In the genomic region with DNA sequence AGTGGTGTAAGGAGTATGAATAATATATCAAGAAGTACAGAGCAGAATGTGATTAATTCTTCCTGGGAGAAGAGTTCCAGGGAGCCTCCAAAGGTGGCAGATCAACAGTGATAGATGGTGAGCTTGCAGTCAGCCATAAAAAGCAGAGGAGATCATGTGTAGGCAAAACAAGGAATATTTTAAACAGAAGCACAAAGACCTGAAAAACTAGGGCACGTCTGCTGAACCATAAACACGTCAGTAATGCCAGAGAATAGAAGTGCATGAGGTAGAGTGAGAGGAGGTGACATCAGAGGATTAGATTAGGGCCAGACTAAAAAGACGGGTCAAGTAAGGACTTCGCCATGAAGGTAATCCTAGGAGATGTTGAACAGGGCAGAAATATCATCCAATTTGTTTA, we compare ENCODE assay signal across 26 cellular contexts.
A peak's percentile ranks its signal among the peaks of the same experiment; 100 is the strongest.
DNase-seq lines count a peak whose midpoint lies in the region; ATAC-seq and TF ChIP-seq lines count a peak whose summit lies in the region.
"Had no signal": no experiment of that assay in that cellular context is flagged by ENCODE, and none has a peak within 500 bp of the region (broad histone marks: within the 10 kb centered on the region; RNA-seq: fewer than 3 reads in every experiment).

No MANE protein-coding gene starts in this region.

- peak overlapping the region; percentile 66 to 82 for H3K18ac ChIP-seq in mesenchymal stem cell (ENCODE audit: low read depth in 1 of 2, low read length in 2 of 2)

- H2AFZ ChIP-seq in mesenchymal stem cell (ENCODE audit: low read depth, low read length), result no peak overlapping the region

- peak overlapping the region; percentile 57 for H2AK5ac ChIP-seq in mesenchymal stem cell (ENCODE audit: low read length, severe bottlenecking)

- no peak overlapping the region for H2BK5ac ChIP-seq in mesenchymal stem cell (ENCODE audit: low read depth, low read length, poor library complexity, severe bottlenecking)

- DNase-seq in activated T-cell treated with anti-CD3 and anti-CD28 coated beads, Interleukin-2, amount 50 U/mL, for 72 hours, result no peak
- no peak for DNase-seq in activated T-cell treated with anti-CD3 and anti-CD28 coated beads, Interleukin-2, amount 50 U/mL, for 4 hours
- no peak for DNase-seq in activated naive CD8-positive, alpha-beta T cell treated with anti-CD3 and anti-CD28 coated beads, Interleukin-2, amount 50 U/mL, for 24 hours
- DNase-seq in mesenchymal stem cell (peak; percentile 43), uterus (no peak), dermis blood vessel endothelial cell (no peak), GM19238 (ENCODE audit: insufficient read length, low spot score) (no peak), left lung (no peak)
- DNase-seq: 8988T; activated CD4-positive, alpha-beta T cell treated with anti-CD3 and anti-CD28 coated beads for 48 hours; AML-193; DMS53; dorsolateral prefrontal cortex; GDM1; heart right ventricle; mesendoderm; NCI-H1048; NCI-H187; NCI-H524 treated with DMSO at 0.1 percent for 48 hours; SJCRH30; stimulated activated CD4-positive, alpha-beta T cell treated with anti-CD3 and anti-CD28 coated beads, Interleukin-4, amount 100 ng/mL, for 4 hours; stimulated activated naive CD4-positive, alpha-beta T cell; T-helper 17 cell had no signal

- H3K27me3 ChIP-seq in mesenchymal stem cell (ENCODE audit: control insufficient read depth in 1 of 2, insufficient read depth in 1 of 2, low read length in 2 of 2), result no peaks in the 10 kb centered on the region
- H3K27me3 ChIP-seq in uterus, result no peaks in the 10 kb centered on the region
- no peaks in the 10 kb centered on the region for H3K27me3 ChIP-seq in left lung
- H3K27me3 ChIP-seq: dorsolateral prefrontal cortex, heart right ventricle, SJCRH30 had no signal

- H3K79me1 ChIP-seq in mesenchymal stem cell (replicated peaks; ENCODE audit: low read length, poor library complexity, severe bottlenecking), result peaks cover 6% of the 10 kb centered on the region

- H3K9ac ChIP-seq in mesenchymal stem cell (ENCODE audit: low read length), result no peak overlapping the region

- no peak overlapping the region for H3K14ac ChIP-seq in mesenchymal stem cell (ENCODE audit: low read length in 2 of 2)

- H2BK120ac ChIP-seq in mesenchymal stem cell (ENCODE audit: low read depth, low read length), result no peak overlapping the region

- no peaks in the 10 kb centered on the region for H3K27me3 Mint-ChIP-seq in activated T-cell treated with anti-CD3 and anti-CD28 coated beads, Interleukin-2, amount 50 U/mL, for 72 hours (ENCODE audit: low read depth)
- no peaks in the 10 kb centered on the region for H3K27me3 Mint-ChIP-seq in activated T-cell treated with anti-CD3 and anti-CD28 coated beads, Interleukin-2, amount 50 U/mL, for 4 hours (ENCODE audit: low read depth)
- H3K27me3 Mint-ChIP-seq in activated naive CD8-positive, alpha-beta T cell treated with anti-CD3 and anti-CD28 coated beads, Interleukin-2, amount 50 U/mL, for 24 hours, result no peaks in the 10 kb centered on the region
- H3K27me3 Mint-ChIP-seq: central memory CD8-positive, alpha-beta T cell; T-helper 17 cell had no signal

- H3K4me1 ChIP-seq in mesenchymal stem cell (ENCODE audit: control insufficient read depth, insufficient read depth, low read depth, low read length) (peaks cover 10% of the 10 kb centered on the region), uterus (no peaks in the 10 kb centered on the region), left lung (peaks cover 15 to 22% of the 10 kb centered on the region in 2 donors)

- H3K27ac ChIP-seq in mesenchymal stem cell (ENCODE audit: low read length, poor library complexity, severe bottlenecking), result no peak overlapping the region
- H3K27ac ChIP-seq in uterus, result peak overlapping the region; percentile 63 to 97
- H3K27ac ChIP-seq in left lung, result no peak overlapping the region
- H3K27ac ChIP-seq: heart right ventricle, SJCRH30 had no signal

- peaks cover 0 to 4% of the 10 kb centered on the region in 2 experiments for H3K36me3 ChIP-seq in mesenchymal stem cell (ENCODE audit: control insufficient read depth in 1 of 2, insufficient read depth in 2 of 2, low read depth in 1 of 2, low read length in 2 of 2)
- no peaks in the 10 kb centered on the region for H3K36me3 ChIP-seq in uterus
- H3K36me3 ChIP-seq in left lung, result no peaks in the 10 kb centered on the region
- H3K36me3 ChIP-seq: heart right ventricle, SJCRH30 had no signal

- H3K9me3 ChIP-seq in mesenchymal stem cell (ENCODE audit: control insufficient read depth, low read length) (no peaks in the 10 kb centered on the region), uterus (no peaks in the 10 kb centered on the region), left lung (no peaks in the 10 kb centered on the region)
- H3K9me3 ChIP-seq: heart right ventricle, SJCRH30 had no signal

- peak overlapping the region in 1 of 2 experiments; percentile 86 for H3K4ac ChIP-seq in mesenchymal stem cell (ENCODE audit: low read depth in 1 of 2, low read length in 2 of 2)

- no peak overlapping the region for H4K91ac ChIP-seq in mesenchymal stem cell (ENCODE audit: low read length)

- H3K4me2 ChIP-seq in mesenchymal stem cell (ENCODE audit: low read length, poor library complexity, severe bottlenecking), result no peak overlapping the region

- H3K4me3 ChIP-seq in mesenchymal stem cell (ENCODE audit: insufficient read depth in 1 of 2, low read depth in 1 of 2, low read length in 2 of 2) (no peak overlapping the region), uterus (no peak overlapping the region), left lung (no peak overlapping the region)
- H3K4me3 ChIP-seq: dorsolateral prefrontal cortex, heart right ventricle, SJCRH30 had no signal

- peaks cover 2 to 4% of the 10 kb centered on the region in 2 donors for H3K36me3 Mint-ChIP-seq in activated T-cell treated with anti-CD3 and anti-CD28 coated beads, Interleukin-2, amount 50 U/mL, for 72 hours (ENCODE audit: insufficient read depth in 2 of 2)
- peaks cover 7% of the 10 kb centered on the region for H3K36me3 Mint-ChIP-seq in activated T-cell treated with anti-CD3 and anti-CD28 coated beads, Interleukin-2, amount 50 U/mL, for 4 hours (ENCODE audit: insufficient read depth)
- H3K36me3 Mint-ChIP-seq in activated naive CD8-positive, alpha-beta T cell treated with anti-CD3 and anti-CD28 coated beads, Interleukin-2, amount 50 U/mL, for 24 hours (ENCODE audit: low read depth), result peaks cover 14% of the 10 kb centered on the region

- no peaks in the 10 kb centered on the region for H3K9me3 Mint-ChIP-seq in activated T-cell treated with anti-CD3 and anti-CD28 coated beads, Interleukin-2, amount 50 U/mL, for 72 hours
- no peaks in the 10 kb centered on the region for H3K9me3 Mint-ChIP-seq in activated T-cell treated with anti-CD3 and anti-CD28 coated beads, Interleukin-2, amount 50 U/mL, for 4 hours
- H3K9me3 Mint-ChIP-seq in activated naive CD8-positive, alpha-beta T cell treated with anti-CD3 and anti-CD28 coated beads, Interleukin-2, amount 50 U/mL, for 24 hours, result no peaks in the 10 kb centered on the region
- H3K9me3 Mint-ChIP-seq: activated naive CD4-positive, alpha-beta T cell treated with anti-CD3 and anti-CD28 coated beads, Interleukin-2, amount 50 U/mL, for 72 hours; central memory CD8-positive, alpha-beta T cell had no signal

- WGBS in mesenchymal stem cell, result 55% methylated on average over 3 of the region's 4 CpGs

- H4K8ac ChIP-seq in mesenchymal stem cell (ENCODE audit: low read length), result no peak overlapping the region

- TF ChIP-seq CTCF in uterus (IDR thresholded peaks at IDR 0.05) (no peak), left lung (IDR thresholded peaks at IDR 0.05) (no peak)

- no peak for TF ChIP-seq POLR2A in uterus (IDR thresholded peaks at IDR 0.05)

- no peak for ATAC-seq in activated T-cell treated with anti-CD3 and anti-CD28 coated beads, Interleukin-2, amount 50 U/mL, for 72 hours (replicated peaks in 1 of 2)
- ATAC-seq in activated T-cell treated with anti-CD3 and anti-CD28 coated beads, Interleukin-2, amount 50 U/mL, for 4 hours, result no peak
- ATAC-seq in activated naive CD8-positive, alpha-beta T cell treated with anti-CD3 and anti-CD28 coated beads, Interleukin-2, amount 50 U/mL, for 24 hours, result no peak
- no peak for ATAC-seq in left lung
- ATAC-seq: activated naive CD4-positive, alpha-beta T cell treated with anti-CD3 and anti-CD28 coated beads, Interleukin-2, amount 50 U/mL, for 72 hours; heart right ventricle; right cardiac atrium; T-helper 17 cell had no signal

- H3K4me3 Mint-ChIP-seq in activated T-cell treated with anti-CD3 and anti-CD28 coated beads, Interleukin-2, amount 50 U/mL, for 72 hours, result no peak overlapping the region
- H3K4me3 Mint-ChIP-seq in activated T-cell treated with anti-CD3 and anti-CD28 coated beads, Interleukin-2, amount 50 U/mL, for 4 hours, result no peak overlapping the region
- no peak overlapping the region for H3K4me3 Mint-ChIP-seq in activated naive CD8-positive, alpha-beta T cell treated with anti-CD3 and anti-CD28 coated beads, Interleukin-2, amount 50 U/mL, for 24 hours
- H3K4me3 Mint-ChIP-seq: central memory CD8-positive, alpha-beta T cell; T-helper 17 cell had no signal

- intact Hi-C loops in uterus (cut with DNase I; ENCODE audit: low total_unique reads), result no loop called here
- intact Hi-C loops in left lung (cut with DNase I), result no loop called here

- no peak overlapping the region for H3K23ac ChIP-seq in mesenchymal stem cell (ENCODE audit: low read length in 2 of 2)

- H3K4me1 Mint-ChIP-seq in activated T-cell treated with anti-CD3 and anti-CD28 coated beads, Interleukin-2, amount 50 U/mL, for 72 hours (ENCODE audit: low read depth), result peaks cover 15% of the 10 kb centered on the region
- H3K4me1 Mint-ChIP-seq in activated T-cell treated with anti-CD3 and anti-CD28 coated beads, Interleukin-2, amount 50 U/mL, for 4 hours (ENCODE audit: low read depth), result peaks cover 23% of the 10 kb centered on the region
- peaks cover 25% of the 10 kb centered on the region for H3K4me1 Mint-ChIP-seq in activated naive CD8-positive, alpha-beta T cell treated with anti-CD3 and anti-CD28 coated beads, Interleukin-2, amount 50 U/mL, for 24 hours

- no peak overlapping the region for H2BK15ac ChIP-seq in mesenchymal stem cell (ENCODE audit: low read depth, poor library complexity, severe bottlenecking)

- peak overlapping the region in 1 of 2 experiments; percentile 42 for H2BK12ac ChIP-seq in mesenchymal stem cell (ENCODE audit: low read length in 2 of 2)

- H3K27ac Mint-ChIP-seq in activated T-cell treated with anti-CD3 and anti-CD28 coated beads, Interleukin-2, amount 50 U/mL, for 72 hours, result peak overlapping the region; percentile 31
- H3K27ac Mint-ChIP-seq in activated naive CD8-positive, alpha-beta T cell treated with anti-CD3 and anti-CD28 coated beads, Interleukin-2, amount 50 U/mL, for 24 hours, result peak overlapping the region; percentile 28
- H3K27ac Mint-ChIP-seq: activated naive CD4-positive, alpha-beta T cell treated with anti-CD3 and anti-CD28 coated beads, Interleukin-2, amount 50 U/mL, for 72 hours; T-helper 17 cell had no signal

Comparison
In these comparisons a context has a peak if more than half of its experiments do, and no peak if none do; other contexts are left out.
1. H3K27ac ChIP-seq: peak in uterus (2 of 2); none in mesenchymal stem cell (single experiment) and left lung (0 of 2).